Comparison of ENCODE assay signal across 8 cellular contexts in genomic region chr17:17913695-17914332, GRCh38. TPM values are rescaled to one million over a fixed set of nuclear protein-coding genes. Genes with fewer than 3 reads are reported as not detected.
DNase-seq lines count a peak whose midpoint lies in the region; ATAC-seq, FAIRE-seq and TF ChIP-seq lines count a peak whose summit lies in the region.

No MANE protein-coding gene starts in this region.

- H2BK20ac ChIP-seq in H1 (ENCODE audit: low read length), result no peak overlapping the region

- no peak overlapping the region for H3K56ac ChIP-seq in H1 (replicated peaks; ENCODE audit: insufficient read length, low read depth, low read length)

- no peak overlapping the region for H2BK12ac ChIP-seq in H1 (ENCODE audit: low read depth, low read length)

- no peak overlapping the region for H4K91ac ChIP-seq in H1 (replicated peaks; ENCODE audit: insufficient read length, low read length)

- no peaks in the 10 kb centered on the region for H4K20me1 ChIP-seq in H1 (replicated peaks in 1 of 2; ENCODE audit: control insufficient read depth in 1 of 2, insufficient read depth in 2 of 2, low read length in 2 of 2)

- H3K18ac ChIP-seq in H1 (ENCODE audit: extremely low read depth, low read length), result 0 out of 2 replicates have a peak overlapping the region, but pooled peaks have one; percentile 48

- no peak overlapping the region for H2BK15ac ChIP-seq in H1 (ENCODE audit: low read length)

- H3K79me1 ChIP-seq in H1 (ENCODE audit: low read depth, low read length), result no peaks in the 10 kb centered on the region

- no peak for TF ChIP-seq POLR2A in H1 (IDR thresholded peaks at IDR 0.05; ENCODE audit: control extremely low read depth in 1 of 2, low read depth in 2 of 2, low read length in 2 of 2)
- no peak for TF ChIP-seq POLR2A in uterus (IDR thresholded peaks at IDR 0.05)

- H3K27me3 ChIP-seq in H1 (replicated peaks in 1 of 4; ENCODE audit: control insufficient read depth in 3 of 4, extremely low read depth in 1 of 4, insufficient read depth in 3 of 4, low read length in 3 of 4) (no peaks in the 10 kb centered on the region; a peak in 1 of 7 replicates), muscle layer of colon (ENCODE audit: control insufficient read depth in 1 of 2, insufficient read depth in 2 of 2, low read length in 2 of 2) (no peaks in the 10 kb centered on the region), uterus (no peaks in the 10 kb centered on the region)

- no peaks in the 10 kb centered on the region for H3K79me2 ChIP-seq in H1 (ENCODE audit: control insufficient read depth in 1 of 2, insufficient read depth in 2 of 2, low read length in 2 of 2)

- H3K4me1 ChIP-seq in H1 (replicated peaks in 1 of 4; ENCODE audit: control insufficient read depth in 3 of 4, insufficient read depth in 4 of 4, low read length in 3 of 4), result peaks cover 0 to 3% (median under 1%) of the 10 kb centered on the region in 4 experiments; a peak in 3 of 7 replicates
- peaks cover 15% of the 10 kb centered on the region for H3K4me1 ChIP-seq in muscle layer of colon (ENCODE audit: insufficient read depth, low read length)
- peaks cover 4 to 11% of the 10 kb centered on the region in 2 donors for H3K4me1 ChIP-seq in uterus

- no peak overlapping the region for H4K5ac ChIP-seq in H1 (ENCODE audit: insufficient read length, low read depth, low read length)

- TF ChIP-seq RAD21 in H1 (IDR thresholded peaks at IDR 0.05 in 1 of 2, conservative IDR thresholded peaks at IDR 0.05 in 1 of 2; ENCODE audit: low read depth in 2 of 2, low read length in 2 of 2), result no peak

- H3K9me3 ChIP-seq in H1 (ENCODE audit: insufficient read depth in 2 of 2, low read depth in 1 of 2, low read length in 1 of 2) (peaks cover 0 to 4% of the 10 kb centered on the region in 2 experiments; a peak in 1 of 4 replicates), muscle layer of colon (ENCODE audit: low read length) (no peaks in the 10 kb centered on the region), uterus (no peaks in the 10 kb centered on the region)

- 80% methylated on average over 4 of the region's 4 CpGs; no CpG with 5 or more reads in 1 of the 2 experiments for WGBS in H1 (ENCODE audit: extremely low coverage in 1 of 2, insufficient coverage in 1 of 2, insufficient read length in 1 of 2, insufficient replicate concordance in 2 of 2, low coverage in 1 of 2, low lambda C conversion rate in 2 of 2, missing lambda C conversion rate in 1 of 2), 2 experiments

- DNase-seq in A172 (ENCODE audit: low spot score) (peak; percentile 98), NCI-H2081 (lab: John Stamatoyannopoulos, UW) (peak; percentile 78 to 92), H1 (ENCODE audit: low read depth in 1 of 2, low spot score in 2 of 2) (peak in 1 of 2 experiments; percentile 62), uterus (peak; percentile 86 to 90)

- H3K14ac ChIP-seq in H1 (ENCODE audit: insufficient read length), result no peak overlapping the region

- H3K4ac ChIP-seq in H1 (replicated peaks; ENCODE audit: insufficient read length, low read depth, low read length), result no peak overlapping the region

- no peak overlapping the region; the same call in 1 of the 2 replicates for H4K8ac ChIP-seq in H1 (ENCODE audit: extremely low read depth, insufficient read depth, low read length)

- H3K4me3 ChIP-seq in H1 (ENCODE audit: extremely low read depth in 1 of 4, insufficient read depth in 2 of 4, low read depth in 3 of 4, low read length in 4 of 4) (no peak overlapping the region), muscle layer of colon (ENCODE audit: low read depth in 1 of 2, low read length in 2 of 2) (no peak overlapping the region), uterus (no peak overlapping the region)

- no peak overlapping the region for H2BK120ac ChIP-seq in H1 (replicated peaks; ENCODE audit: low read depth, low read length)

- no peak overlapping the region for H3K23ac ChIP-seq in H1 (ENCODE audit: insufficient read length)

- TF ChIP-seq CTCF in VCaP (conservative IDR thresholded peaks at IDR 0.05) (no peak), H1 (IDR thresholded peaks at IDR 0.05; ENCODE audit: control extremely low read depth in 1 of 3, insufficient read depth in 1 of 3, low read depth in 1 of 3, low read length in 3 of 3) (no peak), uterus (IDR thresholded peaks at IDR 0.05) (no peak)

- H2BK5ac ChIP-seq in H1 (ENCODE audit: low read depth, low read length), result no peak overlapping the region

- peak; percentile 76 for ATAC-seq in GM21447 (IDR thresholded peaks at IDR 0.05; ENCODE audit: unreplicated experiment)
- ATAC-seq in GM21576 (IDR thresholded peaks at IDR 0.05; ENCODE audit: unreplicated experiment), result no peak

- TF ChIP-seq EP300 in H1 (IDR thresholded peaks at IDR 0.05; ENCODE audit: borderline replicate concordance in 1 of 2, low read depth in 2 of 2, low read length in 2 of 2), result no peak

- intact Hi-C loops in uterus (cut with DNase I; ENCODE audit: low total_unique reads), result no loop called here

- no peak for FAIRE-seq in H1 (lab: Jason Lieb, UNC)

- H3K36me3 ChIP-seq in H1 (ENCODE audit: control insufficient read depth in 2 of 4, insufficient read depth in 4 of 4, low read length in 3 of 4), result no peaks in the 10 kb centered on the region
- no peaks in the 10 kb centered on the region for H3K36me3 ChIP-seq in muscle layer of colon (ENCODE audit: insufficient read depth, low read length)
- H3K36me3 ChIP-seq in uterus, result no peaks in the 10 kb centered on the region

- H2AK5ac ChIP-seq in H1 (ENCODE audit: low read depth, low read length), result no peak overlapping the region

- no peaks in the 10 kb centered on the region for H3K23me2 ChIP-seq in H1 (ENCODE audit: low read depth, low read length)

- no peak overlapping the region for H3K4me2 ChIP-seq in H1 (ENCODE audit: insufficient read depth in 1 of 2, low read depth in 2 of 2, low read length in 2 of 2)

- no peak overlapping the region for H2AFZ ChIP-seq in H1 (ENCODE audit: low read length)

- CTCF ChIA-PET in H1 (lab: Charles Lee; ENCODE audit: partially characterized antibody), result interaction anchor here (0.8 to 9.5 kb wide), 5 partner anchors 13 to 133 kb away, joined by 3 to 85 read pairs (median 3); no protein-coding TSS in a partner anchor

- H3K9ac ChIP-seq in H1 (replicated peaks in 1 of 4; ENCODE audit: extremely low read depth in 1 of 4, low read depth in 3 of 4, low read length in 3 of 4) (no peak overlapping the region), muscle layer of colon (ENCODE audit: low read length) (no peak overlapping the region)

- peak overlapping the region; percentile 50 for H3K27ac ChIP-seq in VCaP
- no peak overlapping the region for H3K27ac ChIP-seq in H1 (ENCODE audit: low read depth, low read length)
- H3K27ac ChIP-seq in muscle layer of colon (ENCODE audit: low read depth, low read length), result peak overlapping the region; percentile 66
- peak overlapping the region; percentile 62 to 64 for H3K27ac ChIP-seq in uterus

- POLR2A ChIA-PET in H1 (lab: Charles Lee; ENCODE audit: partially characterized antibody), result interaction anchor here (1.0 to 1.4 kb wide), 2 partner anchors 12 to 77 kb away, joined by 3 to 4 read pairs; partner anchors contain the start of gene SREBF1

TF ChIP-seq in H1, 55 proteins besides CTCF, POLR2A, EP300 and RAD21:
- no peak for TF ChIP-seq GTF2F1 (IDR thresholded peaks at IDR 0.05; ENCODE audit: borderline replicate concordance, low read depth, low read length)
- TF ChIP-seq JUND (IDR thresholded peaks at IDR 0.05; ENCODE audit: low read length), result peak; percentile 75; the same call in 1 of the 2 replicates
TF ChIP-seq in H1: peak in this region for 1.

RNA-seq across cellular contexts. Expression of gene TOM1L2, which starts 58.4 kb away (rescaled TPM):
- 40.7 and 50.0 TPM in 2 replicates for total RNA-seq in A172 (2014; rRNA removed; shearing (Covaris generic))
- total RNA-seq in H1 (2021; fragmentation: NEBNext Ultra II Directional; extraction: Animal tissue kit (Norgen Biotek cat#: 25700)), result 3.3 and 3.4 TPM in 2 replicates
- 2.0 and 4.2 TPM in 2 replicates for polyA plus RNA-seq in H1 (2011; rRNA removed)
- polyA plus RNA-seq in H1 (2011; cell fraction: cytosol; rRNA removed), result 2.8 TPM
- polyA plus RNA-seq in H1 (2011; cell fraction: nucleus; rRNA removed), result 5.6 TPM
- polyA plus RNA-seq in H1 (2012, experiment 1 of 2), result 2.4 to 3.2 TPM (median 2.7 TPM) in 4 replicates
- polyA plus RNA-seq in H1 (2012, experiment 2 of 2), result 3.4 TPM
- 4.5 TPM for polyA plus RNA-seq in H1 (2013, experiment 1 of 2)
- polyA plus RNA-seq in H1 (2013, experiment 2 of 2), result 4.3 TPM
- 3.0 and 4.6 TPM in 2 replicates for polyA minus RNA-seq in H1 (2011; rRNA and poly(A)+ RNA removed)
- polyA minus RNA-seq in H1 (2011; cell fraction: cytosol; rRNA and poly(A)+ RNA removed), result 1.7 TPM
- polyA minus RNA-seq in H1 (2011; cell fraction: nucleus; rRNA and poly(A)+ RNA removed), result 5.1 TPM
- total RNA-seq in uterus, result 10 to 100 TPM; 15.6 to 85.9 (median 34.9) TPM

RNA-seq across cellular contexts. Expression of gene DRC3, which starts 58.8 kb away (rescaled TPM):
- total RNA-seq in A172 (2014; rRNA removed; shearing (Covaris generic)), result 1.1 and 1.7 TPM in 2 replicates
- total RNA-seq in H1 (2021; fragmentation: NEBNext Ultra II Directional; extraction: Animal tissue kit (Norgen Biotek cat#: 25700)), result not detected in 2 replicates
- 0.22 and 0.59 TPM in 2 replicates for polyA plus RNA-seq in H1 (2011; rRNA removed)
- 0.21 TPM for polyA plus RNA-seq in H1 (2011; cell fraction: cytosol; rRNA removed)
- polyA plus RNA-seq in H1 (2011; cell fraction: nucleus; rRNA removed), result 0.33 TPM
- polyA plus RNA-seq in H1 (2012, experiment 1 of 2), result 1.9 to 2.8 TPM (median 2.5 TPM) in 4 replicates
- polyA plus RNA-seq in H1 (2012, experiment 2 of 2), result 0.42 TPM
- polyA plus RNA-seq in H1 (2013, experiment 1 of 2), result under 0.01 TPM
- polyA plus RNA-seq in H1 (2013, experiment 2 of 2), result 0.09 TPM
- 0.10 and 0.73 TPM in 2 replicates for polyA minus RNA-seq in H1 (2011; rRNA and poly(A)+ RNA removed)
- not detected for polyA minus RNA-seq in H1 (2011; cell fraction: cytosol; rRNA and poly(A)+ RNA removed)
- 0.20 TPM for polyA minus RNA-seq in H1 (2011; cell fraction: nucleus; rRNA and poly(A)+ RNA removed)
- 10 to 100 TPM in 3 of 4 donors, 1 to 10 TPM in 1; 7.7 to 18.5 (median 13.6) TPM for total RNA-seq in uterus
